ENCODE assay signal across 22 cellular contexts in the genomic region with DNA sequence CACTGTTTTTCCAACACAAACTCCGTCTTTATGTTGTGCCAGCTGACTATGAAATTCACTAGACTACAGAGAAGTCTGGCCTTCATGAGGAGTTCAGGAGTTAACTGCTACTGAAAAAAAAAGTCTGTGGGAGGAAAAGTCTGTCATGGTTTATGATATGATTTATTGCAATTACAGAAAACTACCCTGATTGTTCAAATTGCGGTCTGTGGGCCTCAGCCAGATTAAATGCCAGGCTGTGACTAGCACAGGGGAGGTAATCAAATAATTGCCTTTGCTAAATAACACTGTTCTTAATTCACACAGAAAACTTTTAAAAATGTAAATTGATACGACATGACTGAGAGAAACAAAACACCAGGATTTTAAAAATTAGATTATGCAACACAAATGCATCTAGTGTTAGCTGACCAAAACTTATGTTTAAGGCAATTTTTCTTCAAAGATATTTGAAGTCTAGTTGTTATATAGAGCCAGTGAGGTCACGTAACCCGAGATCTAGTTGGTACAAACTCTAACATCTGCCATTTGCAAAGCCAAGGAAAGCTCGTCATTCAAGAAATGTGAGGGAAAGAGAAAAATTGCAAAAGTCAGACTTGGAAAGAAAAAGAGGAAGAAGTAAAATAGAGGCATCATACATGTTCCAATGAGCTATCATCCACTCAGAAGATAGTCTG.
DNase-seq lines count a peak whose midpoint lies in the region; ATAC-seq and TF ChIP-seq lines count a peak whose summit lies in the region.
"Had no signal": no experiment of that assay in that cellular context is flagged by ENCODE, and none has a peak within 500 bp of the region (broad histone marks: within the 10 kb centered on the region; RNA-seq: fewer than 3 reads in every experiment).

No MANE protein-coding gene starts in this region.

- peaks cover 6 to 9% of the 10 kb centered on the region in 2 donors for H3K27me3 Mint-ChIP-seq in natural killer cell (ENCODE audit: low read depth in 2 of 2)

- H3K36me3 Mint-ChIP-seq in natural killer cell, result no peaks in the 10 kb centered on the region
- H3K36me3 Mint-ChIP-seq: activated naive CD4-positive, alpha-beta T cell treated with anti-CD3 and anti-CD28 coated beads, Interleukin-2, amount 50 U/mL, for 72 hours had no signal

- H3K27ac Mint-ChIP-seq in natural killer cell, result no peak overlapping the region
- H3K27ac Mint-ChIP-seq: activated CD8-positive, alpha-beta T cell treated with anti-CD3 and anti-CD28 coated beads, Interleukin-2, amount 10 ng/mL, durations not matched to agents 7 days and 5 days; activated naive CD4-positive, alpha-beta T cell treated with anti-CD3 and anti-CD28 coated beads, Interleukin-2, amount 50 U/mL, for 72 hours; HFFc6; T-helper 2 cell treated with Interferon-gamma antibody and Interleukin-4, amounts not matched to agents 5 μg/mL and 100 μg/mL, for 36 hours had no signal

- no peak overlapping the region for H3K4me3 Mint-ChIP-seq in natural killer cell
- H3K4me3 Mint-ChIP-seq: activated CD8-positive, alpha-beta T cell treated with anti-CD3 and anti-CD28 coated beads, Interleukin-2, amount 10 ng/mL, durations not matched to agents 7 days and 5 days; activated T-cell treated with anti-CD3 and anti-CD28 coated beads, Interleukin-2, amount 50 U/mL, for 4 hours; HFFc6; T-helper 2 cell treated with Interferon-gamma antibody and Interleukin-4, amounts not matched to agents 5 μg/mL and 100 μg/mL, for 36 hours had no signal

- ATAC-seq in SK-N-SH treated with all-trans-retinoic acid at 6 μM for 48 hours (peak; percentile 71), GM18858 (IDR thresholded peaks at IDR 0.05; ENCODE audit: unreplicated experiment) (no peak), HG03039 (IDR thresholded peaks at IDR 0.05; ENCODE audit: unreplicated experiment) (no peak), natural killer cell (no peak)
- ATAC-seq: activated CD8-positive, alpha-beta T cell treated with anti-CD3 and anti-CD28 coated beads, Interleukin-2, amount 10 ng/mL, durations not matched to agents 7 days and 5 days; activated naive CD4-positive, alpha-beta T cell treated with anti-CD3 and anti-CD28 coated beads, Interleukin-2, amount 50 U/mL, for 72 hours; activated T-cell treated with anti-CD3 and anti-CD28 coated beads, Interleukin-2, amount 50 U/mL, for 4 hours; body of pancreas had no signal

- H3K4me1 Mint-ChIP-seq in natural killer cell, result no peaks in the 10 kb centered on the region

- TF ChIP-seq CTCF in retinal pigment epithelial cell (conservative IDR thresholded peaks at IDR 0.05; ENCODE audit: low read depth, low read length) (no peak), natural killer cell (IDR thresholded peaks at IDR 0.05) (no peak)

- H3K9me3 Mint-ChIP-seq in natural killer cell, result no peaks in the 10 kb centered on the region
- H3K9me3 Mint-ChIP-seq: activated T-cell treated with anti-CD3 and anti-CD28 coated beads, Interleukin-2, amount 50 U/mL, for 4 hours; T-helper 2 cell treated with Interferon-gamma antibody and Interleukin-4, amounts not matched to agents 5 μg/mL and 100 μg/mL, for 36 hours had no signal

- no peak overlapping the region for H3K4me3 ChIP-seq in retinal pigment epithelial cell (ENCODE audit: low read length)
- H3K4me3 ChIP-seq: body of pancreas, coronary artery, SJCRH30, testis had no signal

- peak; percentile 29 for DNase-seq in EL
- peak; percentile 6 for DNase-seq in NCI-H1417 treated with DMSO at 0.1 percent for 48 hours (lab: John Stamatoyannopoulos, UW)
- DNase-seq in retinal pigment epithelial cell (ENCODE audit: low read depth), result peak; percentile 89
- DNase-seq in natural killer cell, result no peak
- DNase-seq: activated CD4-positive, CD25-positive, alpha-beta regulatory T cell; activated CD8-positive, alpha-beta T cell treated with anti-CD3 and anti-CD28 coated beads, Interleukin-2, amount 10 ng/mL, durations not matched to agents 7 days and 5 days; activated T-cell treated with anti-CD3 and anti-CD28 coated beads, Interleukin-2, amount 50 U/mL, for 4 hours; C1 segment of cervical spinal cord; DMS53; HFFc6; Kasumi-1; mesendoderm; NCI-H1436 treated with DMSO at 0.1 percent for 48 hours; testis had no signal

- intact Hi-C loops in natural killer cell (cut with micrococcal nuclease), result no loop called here

TF ChIP-seq in SK-N-SH treated with all-trans-retinoic acid at 6 μM for 48 hours, 23 proteins besides CTCF, POLR2A, EP300 and RAD21:
- TF ChIP-seq ZC3H10 (CRISPR knock-in tag; IDR thresholded peaks at IDR 0.05) (peak; percentile 56; the same call in 1 of the 2 replicates), ZFP3 (CRISPR knock-in tag; IDR thresholded peaks at IDR 0.05) (no peak)
